ENCODE assay signal across 1 cellular context in the genomic region with DNA sequence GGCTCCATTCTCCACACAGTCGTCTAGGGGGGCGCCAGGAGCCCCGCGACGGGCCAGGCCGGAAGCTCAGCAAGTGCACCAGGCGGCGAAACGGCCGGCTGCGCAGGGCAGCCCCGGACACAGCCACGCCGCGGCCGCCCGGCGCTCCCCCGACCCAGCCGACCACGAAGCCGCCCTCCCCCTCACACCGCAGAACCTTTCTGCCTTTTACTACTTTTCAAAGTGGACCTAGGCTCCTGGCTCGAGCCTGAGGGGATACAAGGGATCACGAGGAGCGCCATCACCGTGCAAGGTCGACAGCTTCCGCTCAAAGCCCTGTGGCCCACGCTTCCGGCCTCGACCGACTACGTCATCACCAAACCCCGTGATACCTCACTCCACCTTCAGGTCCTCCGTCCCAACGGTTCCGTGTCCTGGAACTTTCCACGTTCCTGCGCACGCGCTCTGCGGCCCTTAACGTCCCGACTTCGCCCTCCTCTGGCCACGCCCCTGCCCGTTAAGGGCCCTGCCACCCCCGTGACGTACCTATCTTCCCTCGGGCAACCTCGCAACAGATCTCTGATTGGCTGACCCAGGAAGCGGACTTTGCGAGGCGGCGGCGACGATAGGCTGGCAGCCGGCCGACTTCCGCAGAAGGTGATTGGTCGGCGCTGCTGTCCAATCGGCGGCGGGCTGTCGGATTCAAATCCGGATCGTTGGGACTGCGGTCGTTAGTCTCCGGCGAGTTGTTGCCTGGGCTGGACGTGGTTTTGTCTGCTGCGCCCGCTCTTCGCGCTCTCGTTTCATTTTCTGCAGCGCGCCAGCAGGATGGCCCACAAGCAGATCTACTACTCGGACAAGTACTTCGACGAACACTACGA.
TF ChIP-seq lines count a peak whose summit lies in the region.

A gene (plus strand): TSS at position 710 of the 860 bp plus-strand sequence. CDS start 98 bp downstream, at position 808.

TF ChIP-seq in HepG2, 621 proteins besides CTCF, POLR2A, EP300 and RAD21 (continued from another document and continues in another):
- TF ChIP-seq, protein P1, sequence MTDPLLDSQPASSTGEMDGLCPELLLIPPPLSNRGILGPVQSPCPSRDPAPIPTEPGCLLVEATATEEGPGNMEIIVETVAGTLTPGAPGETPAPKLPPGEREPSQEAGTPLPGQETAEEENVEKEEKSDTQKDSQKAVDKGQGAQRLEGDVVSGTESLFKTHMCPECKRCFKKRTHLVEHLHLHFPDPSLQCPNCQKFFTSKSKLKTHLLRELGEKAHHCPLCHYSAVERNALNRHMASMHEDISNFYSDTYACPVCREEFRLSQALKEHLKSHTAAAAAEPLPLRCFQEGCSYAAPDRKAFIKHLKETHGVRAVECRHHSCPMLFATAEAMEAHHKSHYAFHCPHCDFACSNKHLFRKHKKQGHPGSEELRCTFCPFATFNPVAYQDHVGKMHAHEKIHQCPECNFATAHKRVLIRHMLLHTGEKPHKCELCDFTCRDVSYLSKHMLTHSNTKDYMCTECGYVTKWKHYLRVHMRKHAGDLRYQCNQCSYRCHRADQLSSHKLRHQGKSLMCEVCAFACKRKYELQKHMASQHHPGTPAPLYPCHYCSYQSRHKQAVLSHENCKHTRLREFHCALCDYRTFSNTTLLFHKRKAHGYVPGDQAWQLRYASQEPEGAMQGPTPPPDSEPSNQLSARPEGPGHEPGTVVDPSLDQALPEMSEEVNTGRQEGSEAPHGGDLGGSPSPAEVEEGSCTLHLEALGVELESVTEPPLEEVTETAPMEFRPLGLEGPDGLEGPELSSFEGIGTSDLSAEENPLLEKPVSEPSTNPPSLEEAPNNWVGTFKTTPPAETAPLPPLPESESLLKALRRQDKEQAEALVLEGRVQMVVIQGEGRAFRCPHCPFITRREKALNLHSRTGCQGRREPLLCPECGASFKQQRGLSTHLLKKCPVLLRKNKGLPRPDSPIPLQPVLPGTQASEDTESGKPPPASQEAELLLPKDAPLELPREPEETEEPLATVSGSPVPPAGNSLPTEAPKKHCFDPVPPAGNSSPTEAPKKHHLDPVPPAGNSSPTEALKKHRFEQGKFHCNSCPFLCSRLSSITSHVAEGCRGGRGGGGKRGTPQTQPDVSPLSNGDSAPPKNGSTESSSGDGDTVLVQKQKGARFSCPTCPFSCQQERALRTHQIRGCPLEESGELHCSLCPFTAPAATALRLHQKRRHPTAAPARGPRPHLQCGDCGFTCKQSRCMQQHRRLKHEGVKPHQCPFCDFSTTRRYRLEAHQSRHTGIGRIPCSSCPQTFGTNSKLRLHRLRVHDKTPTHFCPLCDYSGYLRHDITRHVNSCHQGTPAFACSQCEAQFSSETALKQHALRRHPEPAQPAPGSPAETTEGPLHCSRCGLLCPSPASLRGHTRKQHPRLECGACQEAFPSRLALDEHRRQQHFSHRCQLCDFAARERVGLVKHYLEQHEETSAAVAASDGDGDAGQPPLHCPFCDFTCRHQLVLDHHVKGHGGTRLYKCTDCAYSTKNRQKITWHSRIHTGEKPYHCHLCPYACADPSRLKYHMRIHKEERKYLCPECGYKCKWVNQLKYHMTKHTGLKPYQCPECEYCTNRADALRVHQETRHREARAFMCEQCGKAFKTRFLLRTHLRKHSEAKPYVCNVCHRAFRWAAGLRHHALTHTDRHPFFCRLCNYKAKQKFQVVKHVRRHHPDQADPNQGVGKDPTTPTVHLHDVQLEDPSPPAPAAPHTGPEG (CRISPR knock-in tag; IDR thresholded peaks at IDR 0.05) = no peak; the same call in 1 of the 2 replicates
- peak; percentile 55 for TF ChIP-seq ZNF501 (CRISPR knock-in tag; IDR thresholded peaks at IDR 0.05)
- peak; percentile 57; the same call in 1 of the 2 replicates for TF ChIP-seq ZNF747 (CRISPR knock-in tag; IDR thresholded peaks at IDR 0.05; ENCODE audit: borderline replicate concordance)
- peak; percentile 33; the same call in 1 of the 2 replicates for TF ChIP-seq ZNF724P (CRISPR knock-in tag; IDR thresholded peaks at IDR 0.05; ENCODE audit: borderline replicate concordance)
- TF ChIP-seq, protein P2, sequence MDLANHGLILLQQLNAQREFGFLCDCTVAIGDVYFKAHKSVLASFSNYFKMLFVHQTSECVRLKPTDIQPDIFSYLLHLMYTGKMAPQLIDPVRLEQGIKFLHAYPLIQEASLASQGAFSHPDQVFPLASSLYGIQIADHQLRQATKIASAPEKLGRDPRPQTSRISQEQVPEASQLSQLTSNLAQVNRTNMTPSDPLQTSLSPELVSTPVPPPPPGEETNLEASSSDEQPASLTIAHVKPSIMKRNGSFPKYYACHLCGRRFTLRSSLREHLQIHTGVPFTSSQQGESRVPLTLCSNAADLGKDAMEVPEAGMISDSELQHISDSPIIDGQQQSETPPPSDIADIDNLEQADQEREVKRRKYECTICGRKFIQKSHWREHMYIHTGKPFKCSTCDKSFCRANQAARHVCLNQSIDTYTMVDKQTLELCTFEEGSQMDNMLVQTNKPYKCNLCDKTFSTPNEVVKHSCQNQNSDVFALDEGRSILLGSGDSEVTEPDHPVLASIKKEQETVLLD (CRISPR knock-in tag; IDR thresholded peaks at IDR 0.05; ENCODE audit: low read depth) = peak; percentile 59; the same call in 1 of the 2 replicates
- TF ChIP-seq, protein P3, sequence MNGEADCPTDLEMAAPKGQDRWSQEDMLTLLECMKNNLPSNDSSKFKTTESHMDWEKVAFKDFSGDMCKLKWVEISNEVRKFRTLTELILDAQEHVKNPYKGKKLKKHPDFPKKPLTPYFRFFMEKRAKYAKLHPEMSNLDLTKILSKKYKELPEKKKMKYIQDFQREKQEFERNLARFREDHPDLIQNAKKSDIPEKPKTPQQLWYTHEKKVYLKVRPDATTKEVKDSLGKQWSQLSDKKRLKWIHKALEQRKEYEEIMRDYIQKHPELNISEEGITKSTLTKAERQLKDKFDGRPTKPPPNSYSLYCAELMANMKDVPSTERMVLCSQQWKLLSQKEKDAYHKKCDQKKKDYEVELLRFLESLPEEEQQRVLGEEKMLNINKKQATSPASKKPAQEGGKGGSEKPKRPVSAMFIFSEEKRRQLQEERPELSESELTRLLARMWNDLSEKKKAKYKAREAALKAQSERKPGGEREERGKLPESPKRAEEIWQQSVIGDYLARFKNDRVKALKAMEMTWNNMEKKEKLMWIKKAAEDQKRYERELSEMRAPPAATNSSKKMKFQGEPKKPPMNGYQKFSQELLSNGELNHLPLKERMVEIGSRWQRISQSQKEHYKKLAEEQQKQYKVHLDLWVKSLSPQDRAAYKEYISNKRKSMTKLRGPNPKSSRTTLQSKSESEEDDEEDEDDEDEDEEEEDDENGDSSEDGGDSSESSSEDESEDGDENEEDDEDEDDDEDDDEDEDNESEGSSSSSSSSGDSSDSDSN (CRISPR knock-in tag; IDR thresholded peaks at IDR 0.05) = peak; percentile 75
- 0 out of 2 replicates have a peak, but pooled peaks have one; percentile 85 for TF ChIP-seq TOPORS (CRISPR knock-in tag; IDR thresholded peaks at IDR 0.05)
- TF ChIP-seq ZNF780A (CRISPR knock-in tag; IDR thresholded peaks at IDR 0.05) = 0 out of 2 replicates have a peak, but pooled peaks have one; percentile 57
- peak in 1 of 2 experiments; percentile 34; a peak in 1 of 4 replicates for TF ChIP-seq KLF16 (CRISPR knock-in tag; IDR thresholded peaks at IDR 0.05)
- TF ChIP-seq ZNF260 (CRISPR knock-in tag; IDR thresholded peaks at IDR 0.05; ENCODE audit: borderline replicate concordance, low read depth) = no peak
- TF ChIP-seq, protein P4, sequence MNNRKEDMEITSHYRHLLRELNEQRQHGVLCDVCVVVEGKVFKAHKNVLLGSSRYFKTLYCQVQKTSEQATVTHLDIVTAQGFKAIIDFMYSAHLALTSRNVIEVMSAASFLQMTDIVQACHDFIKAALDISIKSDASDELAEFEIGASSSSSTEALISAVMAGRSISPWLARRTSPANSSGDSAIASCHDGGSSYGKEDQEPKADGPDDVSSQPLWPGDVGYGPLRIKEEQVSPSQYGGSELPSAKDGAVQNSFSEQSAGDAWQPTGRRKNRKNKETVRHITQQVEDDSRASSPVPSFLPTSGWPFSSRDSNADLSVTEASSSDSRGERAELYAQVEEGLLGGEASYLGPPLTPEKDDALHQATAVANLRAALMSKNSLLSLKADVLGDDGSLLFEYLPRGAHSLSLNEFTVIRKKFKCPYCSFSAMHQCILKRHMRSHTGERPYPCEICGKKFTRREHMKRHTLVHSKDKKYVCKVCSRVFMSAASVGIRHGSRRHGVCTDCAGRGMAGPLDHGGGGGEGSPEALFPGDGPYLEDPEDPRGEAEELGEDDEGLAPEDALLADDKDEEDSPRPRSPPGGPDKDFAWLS (CRISPR knock-in tag; IDR thresholded peaks at IDR 0.05; ENCODE audit: borderline replicate concordance) = no peak
- 0 out of 2 replicates have a peak, but pooled peaks have one; percentile 47 for TF ChIP-seq ZNF564 (CRISPR knock-in tag; IDR thresholded peaks at IDR 0.05)
- no peak for TF ChIP-seq SNAI1 (CRISPR knock-in tag; IDR thresholded peaks at IDR 0.05; ENCODE audit: borderline replicate concordance)
- TF ChIP-seq SUZ12 (IDR thresholded peaks at IDR 0.05; ENCODE audit: low read depth, low read length) = no peak
- peak; percentile 27; the same call in 1 of the 2 replicates for TF ChIP-seq NFKB2 (CRISPR knock-in tag; IDR thresholded peaks at IDR 0.05; ENCODE audit: borderline replicate concordance)
- no peak for TF ChIP-seq ZNF101 (CRISPR knock-in tag; IDR thresholded peaks at IDR 0.05; ENCODE audit: borderline replicate concordance, low read depth)
- TF ChIP-seq, protein P5, sequence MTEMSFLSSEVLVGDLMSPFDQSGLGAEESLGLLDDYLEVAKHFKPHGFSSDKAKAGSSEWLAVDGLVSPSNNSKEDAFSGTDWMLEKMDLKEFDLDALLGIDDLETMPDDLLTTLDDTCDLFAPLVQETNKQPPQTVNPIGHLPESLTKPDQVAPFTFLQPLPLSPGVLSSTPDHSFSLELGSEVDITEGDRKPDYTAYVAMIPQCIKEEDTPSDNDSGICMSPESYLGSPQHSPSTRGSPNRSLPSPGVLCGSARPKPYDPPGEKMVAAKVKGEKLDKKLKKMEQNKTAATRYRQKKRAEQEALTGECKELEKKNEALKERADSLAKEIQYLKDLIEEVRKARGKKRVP (CRISPR knock-in tag; IDR thresholded peaks at IDR 0.05) = no peak; a peak in 1 of 4 replicates
- peak; percentile 98 for TF ChIP-seq RBFOX2 (IDR thresholded peaks at IDR 0.05; ENCODE audit: low read depth, low read length)
- TF ChIP-seq, protein P6, sequence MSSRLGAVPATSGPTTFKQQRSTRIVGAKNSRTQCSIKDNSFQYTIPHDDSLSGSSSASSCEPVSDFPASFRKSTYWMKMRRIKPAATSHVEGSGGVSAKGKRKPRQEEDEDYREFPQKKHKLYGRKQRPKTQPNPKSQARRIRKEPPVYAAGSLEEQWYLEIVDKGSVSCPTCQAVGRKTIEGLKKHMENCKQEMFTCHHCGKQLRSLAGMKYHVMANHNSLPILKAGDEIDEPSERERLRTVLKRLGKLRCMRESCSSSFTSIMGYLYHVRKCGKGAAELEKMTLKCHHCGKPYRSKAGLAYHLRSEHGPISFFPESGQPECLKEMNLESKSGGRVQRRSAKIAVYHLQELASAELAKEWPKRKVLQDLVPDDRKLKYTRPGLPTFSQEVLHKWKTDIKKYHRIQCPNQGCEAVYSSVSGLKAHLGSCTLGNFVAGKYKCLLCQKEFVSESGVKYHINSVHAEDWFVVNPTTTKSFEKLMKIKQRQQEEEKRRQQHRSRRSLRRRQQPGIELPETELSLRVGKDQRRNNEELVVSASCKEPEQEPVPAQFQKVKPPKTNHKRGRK (CRISPR knock-in tag; IDR thresholded peaks at IDR 0.05) = no peak
- TF ChIP-seq CREM (IDR thresholded peaks at IDR 0.05) = peak; percentile 94
- no peak for TF ChIP-seq CREM (CRISPR knock-in tag; IDR thresholded peaks at IDR 0.05)
- no peak for TF ChIP-seq ZZZ3 (CRISPR knock-in tag; IDR thresholded peaks at IDR 0.05; ENCODE audit: borderline replicate concordance)
- TF ChIP-seq, protein P7, sequence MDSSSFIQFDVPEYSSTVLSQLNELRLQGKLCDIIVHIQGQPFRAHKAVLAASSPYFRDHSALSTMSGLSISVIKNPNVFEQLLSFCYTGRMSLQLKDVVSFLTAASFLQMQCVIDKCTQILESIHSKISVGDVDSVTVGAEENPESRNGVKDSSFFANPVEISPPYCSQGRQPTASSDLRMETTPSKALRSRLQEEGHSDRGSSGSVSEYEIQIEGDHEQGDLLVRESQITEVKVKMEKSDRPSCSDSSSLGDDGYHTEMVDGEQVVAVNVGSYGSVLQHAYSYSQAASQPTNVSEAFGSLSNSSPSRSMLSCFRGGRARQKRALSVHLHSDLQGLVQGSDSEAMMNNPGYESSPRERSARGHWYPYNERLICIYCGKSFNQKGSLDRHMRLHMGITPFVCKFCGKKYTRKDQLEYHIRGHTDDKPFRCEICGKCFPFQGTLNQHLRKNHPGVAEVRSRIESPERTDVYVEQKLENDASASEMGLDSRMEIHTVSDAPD (CRISPR knock-in tag; IDR thresholded peaks at IDR 0.05) = peak; percentile 49; the same call in 1 of the 2 replicates
- peak; percentile 60; the same call in 1 of the 2 replicates for TF ChIP-seq FOXC1 (CRISPR knock-in tag; IDR thresholded peaks at IDR 0.05; ENCODE audit: borderline replicate concordance)
- TF ChIP-seq KDM3A (CRISPR knock-in tag; IDR thresholded peaks at IDR 0.05; ENCODE audit: low read depth) = no peak
- TF ChIP-seq POLR2G (IDR thresholded peaks at IDR 0.05; ENCODE audit: low read depth, low read length) = peak; percentile 98
- no peak for TF ChIP-seq ARNTL (CRISPR knock-in tag; IDR thresholded peaks at IDR 0.05)
- TF ChIP-seq, protein P8, sequence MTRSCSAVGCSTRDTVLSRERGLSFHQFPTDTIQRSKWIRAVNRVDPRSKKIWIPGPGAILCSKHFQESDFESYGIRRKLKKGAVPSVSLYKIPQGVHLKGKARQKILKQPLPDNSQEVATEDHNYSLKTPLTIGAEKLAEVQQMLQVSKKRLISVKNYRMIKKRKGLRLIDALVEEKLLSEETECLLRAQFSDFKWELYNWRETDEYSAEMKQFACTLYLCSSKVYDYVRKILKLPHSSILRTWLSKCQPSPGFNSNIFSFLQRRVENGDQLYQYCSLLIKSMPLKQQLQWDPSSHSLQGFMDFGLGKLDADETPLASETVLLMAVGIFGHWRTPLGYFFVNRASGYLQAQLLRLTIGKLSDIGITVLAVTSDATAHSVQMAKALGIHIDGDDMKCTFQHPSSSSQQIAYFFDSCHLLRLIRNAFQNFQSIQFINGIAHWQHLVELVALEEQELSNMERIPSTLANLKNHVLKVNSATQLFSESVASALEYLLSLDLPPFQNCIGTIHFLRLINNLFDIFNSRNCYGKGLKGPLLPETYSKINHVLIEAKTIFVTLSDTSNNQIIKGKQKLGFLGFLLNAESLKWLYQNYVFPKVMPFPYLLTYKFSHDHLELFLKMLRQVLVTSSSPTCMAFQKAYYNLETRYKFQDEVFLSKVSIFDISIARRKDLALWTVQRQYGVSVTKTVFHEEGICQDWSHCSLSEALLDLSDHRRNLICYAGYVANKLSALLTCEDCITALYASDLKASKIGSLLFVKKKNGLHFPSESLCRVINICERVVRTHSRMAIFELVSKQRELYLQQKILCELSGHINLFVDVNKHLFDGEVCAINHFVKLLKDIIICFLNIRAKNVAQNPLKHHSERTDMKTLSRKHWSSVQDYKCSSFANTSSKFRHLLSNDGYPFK (CRISPR knock-in tag; IDR thresholded peaks at IDR 0.05; ENCODE audit: borderline replicate concordance) = peak; percentile 70; the same call in 1 of the 2 replicates
- TF ChIP-seq, protein P9, sequence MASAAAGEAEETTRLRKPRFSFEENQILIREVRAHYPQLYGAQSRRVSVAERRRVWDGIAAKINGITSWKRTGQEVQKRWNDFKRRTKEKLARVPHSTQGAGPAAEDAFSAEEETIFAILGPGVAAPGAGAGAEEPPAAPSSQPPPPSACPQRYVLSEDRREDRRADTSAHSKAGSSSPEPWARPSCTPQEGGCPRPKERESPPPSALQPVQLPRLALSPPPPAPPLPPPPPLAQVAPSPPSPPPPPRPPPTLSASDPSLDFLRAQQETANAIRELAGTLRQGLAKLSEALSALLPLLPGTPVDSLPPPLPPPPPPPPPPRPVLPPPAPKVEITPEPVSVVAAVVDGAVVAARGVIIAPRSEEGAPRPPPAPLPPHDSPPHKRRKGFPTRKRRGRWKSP (CRISPR knock-in tag; IDR thresholded peaks at IDR 0.05) = peak; percentile 80
